ENCODE assay signal across 1 cellular context in genomic region chr1:112718691-112719418, GRCh38.
TF ChIP-seq lines count a peak whose summit lies in the region.

No MANE protein-coding gene starts in this region.

TF ChIP-seq in K562, 482 proteins besides CTCF, POLR2A, EP300 and RAD21 (continued from another document and continues in another):
- TF ChIP-seq ZNF407 (IDR thresholded peaks at IDR 0.05; ENCODE audit: low read depth), result no peak
- TF ChIP-seq GTF2A2 (tag; IDR thresholded peaks at IDR 0.05), result no peak
- no peak for TF ChIP-seq MXD1 (CRISPR knock-in tag; IDR thresholded peaks at IDR 0.05; ENCODE audit: borderline replicate concordance, poor library complexity, severe bottlenecking)
- TF ChIP-seq TBL1XR1 (IDR thresholded peaks at IDR 0.05; ENCODE audit: low read length in 2 of 2), result no peak
- peak; percentile 66 for TF ChIP-seq RB1 (IDR thresholded peaks at IDR 0.05; ENCODE audit: low read depth)
- TF ChIP-seq MAZ (CRISPR knock-in tag; conservative IDR thresholded peaks at IDR 0.05 in 1 of 2, IDR thresholded peaks at IDR 0.05 in 1 of 2), result peak in 1 of 2 experiments; percentile 40; a peak in 1 of 4 replicates
- TF ChIP-seq ZNF212 (CRISPR knock-in tag; IDR thresholded peaks at IDR 0.05), result no peak
- TF ChIP-seq ZFP91 (CRISPR knock-in tag; IDR thresholded peaks at IDR 0.05), result no peak
- TF ChIP-seq TAL1 (IDR thresholded peaks at IDR 0.05), result no peak
- 0 out of 4 replicates have a peak, but pooled peaks of 1 of the 2 experiments have one; percentile 32 for TF ChIP-seq UBTF (IDR thresholded peaks at IDR 0.05; ENCODE audit: borderline replicate concordance in 1 of 2, low read depth in 2 of 2, low read length in 2 of 2)
- TF ChIP-seq SMC3 (conservative IDR thresholded peaks at IDR 0.05; ENCODE audit: insufficient read depth, low read depth, low read length), result peak; percentile 80
- TF ChIP-seq ETV1 (tag; conservative IDR thresholded peaks at IDR 0.05; ENCODE audit: low read depth), result peak; percentile 70
- TF ChIP-seq GTF2B (IDR thresholded peaks at IDR 0.05; ENCODE audit: extremely low read depth, insufficient read length), result no peak
- TF ChIP-seq RBM34 (IDR thresholded peaks at IDR 0.05; ENCODE audit: borderline replicate concordance, insufficient read depth, low read length), result no peak
- 0 out of 2 replicates have a peak, but pooled peaks have one; percentile 53 for TF ChIP-seq ZC3H11A (IDR thresholded peaks at IDR 0.05; ENCODE audit: low read depth, low read length)
- no peak for TF ChIP-seq ZBTB49 (CRISPR knock-in tag; IDR thresholded peaks at IDR 0.05; ENCODE audit: borderline replicate concordance)
- peak; percentile 31; the same call in 1 of the 2 replicates for TF ChIP-seq KLF16 (IDR thresholded peaks at IDR 0.05)
- TF ChIP-seq VEZF1 (CRISPR knock-in tag; IDR thresholded peaks at IDR 0.05), result no peak
- peak; percentile 27; the same call in 1 of the 2 replicates for TF ChIP-seq JUND (IDR thresholded peaks at IDR 0.05; ENCODE audit: borderline replicate concordance, low read depth, low read length)
- TF ChIP-seq JUND (tag; IDR thresholded peaks at IDR 0.05; ENCODE audit: borderline replicate concordance, low read depth, low read length), result no peak
- no peak for TF ChIP-seq TCF15 (CRISPR knock-in tag; IDR thresholded peaks at IDR 0.05)
- TF ChIP-seq ZNF431 (CRISPR knock-in tag; IDR thresholded peaks at IDR 0.05), result no peak
- no peak for TF ChIP-seq ZNF165 (CRISPR knock-in tag; IDR thresholded peaks at IDR 0.05; ENCODE audit: borderline replicate concordance)
- no peak for TF ChIP-seq ZNF280A (IDR thresholded peaks at IDR 0.05; ENCODE audit: low read depth, partially characterized antibody)
- TF ChIP-seq MED1 (CRISPR knock-in tag; IDR thresholded peaks at IDR 0.05; ENCODE audit: borderline replicate concordance), result no peak
- no peak for TF ChIP-seq IRF1 (CRISPR knock-in tag; IDR thresholded peaks at IDR 0.05; ENCODE audit: borderline replicate concordance)
- 0 out of 4 replicates have a peak, but pooled peaks of 1 of the 2 experiments have one; percentile 37 for TF ChIP-seq NONO (IDR thresholded peaks at IDR 0.05; ENCODE audit: low read depth in 2 of 2, low read length in 1 of 2)
- TF ChIP-seq ETV5 (CRISPR knock-in tag; IDR thresholded peaks at IDR 0.05; ENCODE audit: low read depth), result peak; percentile 74; the same call in 1 of the 2 replicates
- TF ChIP-seq ZNF785 (CRISPR knock-in tag; IDR thresholded peaks at IDR 0.05), result no peak
- peak; percentile 47 for TF ChIP-seq DEAF1 (CRISPR knock-in tag; IDR thresholded peaks at IDR 0.05)
- 0 out of 2 replicates have a peak, but pooled peaks have one; percentile 16 for TF ChIP-seq CXXC5 (CRISPR knock-in tag; IDR thresholded peaks at IDR 0.05)
- 0 out of 2 replicates have a peak, but pooled peaks have one; percentile 11 for TF ChIP-seq EGR1 (conservative IDR thresholded peaks at IDR 0.05)
- no peak for TF ChIP-seq NR2C2 (CRISPR knock-in tag; IDR thresholded peaks at IDR 0.05)
- TF ChIP-seq NR2C2 (tag; IDR thresholded peaks at IDR 0.05), result no peak
